ENCODE assay signal across 9 cellular contexts in the genomic region with DNA sequence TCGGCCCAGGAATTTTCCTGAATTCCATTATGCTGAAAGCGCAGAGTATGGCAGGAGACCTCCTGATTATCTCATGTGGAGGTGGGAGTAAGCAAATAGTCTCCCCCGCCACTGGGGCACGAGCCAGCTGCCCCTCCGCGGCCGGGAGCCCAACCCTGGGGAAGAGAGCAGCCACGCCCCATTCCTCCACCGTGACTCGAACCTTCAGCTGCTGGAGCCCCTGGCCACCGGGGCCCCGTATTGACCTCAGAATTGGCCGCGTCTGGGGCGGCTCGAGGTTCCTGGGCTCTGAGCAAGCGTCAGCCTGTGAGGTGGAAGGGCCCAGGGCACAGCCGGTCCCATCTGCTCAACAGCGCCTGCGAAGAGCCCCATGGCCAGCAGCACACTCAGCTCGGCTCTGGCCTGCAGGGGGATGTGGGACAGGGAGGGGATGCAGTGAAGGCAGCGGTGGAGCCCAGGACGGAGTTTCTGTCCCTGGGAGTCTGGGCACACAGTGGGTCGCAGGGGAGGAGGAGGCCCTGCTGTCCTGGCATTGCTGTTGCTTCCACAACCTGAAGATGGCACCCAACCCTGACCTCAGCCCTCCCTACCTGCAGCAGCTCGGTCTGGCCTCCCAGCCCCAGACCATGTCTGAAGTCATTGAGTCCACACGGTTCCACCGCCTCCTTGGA.
DNase-seq lines count a peak whose midpoint lies in the region; ATAC-seq and TF ChIP-seq lines count a peak whose summit lies in the region.
"Had no signal": no experiment of that assay in that cellular context is flagged by ENCODE, and none has a peak within 500 bp of the region (broad histone marks: within the 10 kb centered on the region; RNA-seq: fewer than 3 reads in every experiment).

No MANE protein-coding gene starts in this region.

- no peaks in the 10 kb centered on the region for H4K20me1 ChIP-seq in GM23338 (replicated peaks; ENCODE audit: insufficient read depth)

- intact Hi-C loops in Panc1 (cut with micrococcal nuclease; ENCODE audit: unreplicated experiment): loop anchor here (5.0 to 10.0 kb wide), 2 partner anchors 97 to 259 kb away; a partner anchor contains a TSS
- intact Hi-C loops in dorsolateral prefrontal cortex (cut with DNase I): loop anchor here in 1 of 2 donors (1.0 kb wide), 1 partner anchor 394 kb away; no protein-coding TSS in a partner anchor
- intact Hi-C loops in lower lobe of right lung (cut with DNase I): loop anchor here (5.0 kb wide), 1 partner anchor 392 kb away; no protein-coding TSS in a partner anchor

- BruUV-seq in Panc1 (replicated peaks; lab: Mats Ljungman, UMichigan): no TSS peak

- H3K9me2 ChIP-seq in GM23338 (ENCODE audit: insufficient read depth): no peaks in the 10 kb centered on the region

- H3K27me3 ChIP-seq in GM23338 (ENCODE audit: insufficient read depth): peaks cover 37% of the 10 kb centered on the region
- H3K27me3 ChIP-seq in Panc1 (ENCODE audit: control insufficient read depth, insufficient read depth, low read length): no peaks in the 10 kb centered on the region
- H3K27me3 ChIP-seq in dorsolateral prefrontal cortex: peaks cover 0 to 45% (median 18%) of the 10 kb centered on the region in 45 donors
- peaks cover 43% of the 10 kb centered on the region for H3K27me3 ChIP-seq in lower lobe of right lung (ENCODE audit: low read depth)

- H3K36me3 Mint-ChIP-seq in GM23338 (ENCODE audit: low read depth) (no peaks in the 10 kb centered on the region; the same call in 2 of the 3 replicates), type B pancreatic cell (peaks cover 4% of the 10 kb centered on the region)

- H3K27ac ChIP-seq in GM23338 (ENCODE audit: low read depth) (no peak overlapping the region), Panc1 (ENCODE audit: low read length) (peak overlapping the region; percentile 67), dorsolateral prefrontal cortex (peak overlapping the region in 1 of 59 donors; percentile 51), lower lobe of right lung (peak overlapping the region; percentile 31)
- H3K27ac ChIP-seq: suprapubic skin had no signal

- ATAC-seq in GM23338 (peak; percentile 74), Panc1 (peak; percentile 89), lower lobe of right lung (peak; percentile 56 to 61), GM21447 (IDR thresholded peaks at IDR 0.05; ENCODE audit: unreplicated experiment) (no peak)

- H3K27me3 Mint-ChIP-seq in GM23338 (ENCODE audit: insufficient read depth, low read depth, poor library complexity): peaks cover 42% of the 10 kb centered on the region
- peaks cover 42% of the 10 kb centered on the region for H3K27me3 Mint-ChIP-seq in type B pancreatic cell

- peak overlapping the region; percentile 64; the same call in 2 of the 3 replicates for H3K4me3 Mint-ChIP-seq in GM23338
- peak overlapping the region; percentile 79 for H3K4me3 Mint-ChIP-seq in type B pancreatic cell

- H3K4me1 Mint-ChIP-seq in GM23338: peaks cover 26% of the 10 kb centered on the region
- peaks cover 18% of the 10 kb centered on the region for H3K4me1 Mint-ChIP-seq in type B pancreatic cell (ENCODE audit: unreplicated experiment)

- peak; percentile 92 for DNase-seq in Daoy (ENCODE audit: low read depth)
- DNase-seq in GM23338 (ENCODE audit: low spot score): peak; percentile 81
- peak; percentile 56 for DNase-seq in Panc1 (ENCODE audit: low read depth, low spot score)
- DNase-seq in dorsolateral prefrontal cortex: peak in 1 of 10 donors; percentile 29
- peak; percentile 69 for DNase-seq in lower lobe of right lung
- no peak for DNase-seq in type B pancreatic cell (ENCODE audit: extremely low spot score, unreplicated experiment)
- DNase-seq in NCI-H345 treated with DMSO at 0.1 percent for 48 hours (lab: John Stamatoyannopoulos, UW; ENCODE audit: unreplicated experiment): no peak

- H3F3A ChIP-seq in GM23338 (replicated peaks; ENCODE audit: low read depth): no peaks in the 10 kb centered on the region

- H3K4me1 ChIP-seq in GM23338 (ENCODE audit: insufficient read depth) (peaks cover 8% of the 10 kb centered on the region), Panc1 (ENCODE audit: control insufficient read depth, insufficient read depth, low read length) (peaks cover 5% of the 10 kb centered on the region; the same call in 1 of the 2 replicates), lower lobe of right lung (peaks cover 37% of the 10 kb centered on the region)

- no peaks in the 10 kb centered on the region for H3K36me3 ChIP-seq in GM23338 (ENCODE audit: insufficient read depth)
- H3K36me3 ChIP-seq in Panc1 (ENCODE audit: control insufficient read depth, insufficient read depth, low read length): no peaks in the 10 kb centered on the region
- H3K36me3 ChIP-seq in lower lobe of right lung: no peaks in the 10 kb centered on the region
- H3K36me3 ChIP-seq: suprapubic skin had no signal

- H3K9me3 ChIP-seq in Panc1 (ENCODE audit: control insufficient read depth, insufficient read depth, low read depth, low read length) (no peaks in the 10 kb centered on the region), lower lobe of right lung (no peaks in the 10 kb centered on the region)
- H3K9me3 ChIP-seq: suprapubic skin had no signal

- CTCF ChIA-PET in Panc1 (lab: Charles Lee): interaction anchor here (0.6 to 4.2 kb wide), 9 partner anchors 95 to 424 kb away, joined by 3 to 52 read pairs (median 5); no protein-coding TSS in a partner anchor

- TF ChIP-seq CTCF in GM23338 (conservative IDR thresholded peaks at IDR 0.05; ENCODE audit: low read depth in 2 of 2) (peak; percentile 50 to 85), Panc1 (IDR thresholded peaks at IDR 0.05) (peak; percentile 91), dorsolateral prefrontal cortex (IDR thresholded peaks at IDR 0.05 in 54 of 56, conservative IDR thresholded peaks at IDR 0.05 in 2 of 56; ENCODE audit: low read depth in 1 of 56, partially characterized antibody in 56 of 56) (peak in 49 of 56 donors; percentile 9 to 55 (median 38)), lower lobe of right lung (IDR thresholded peaks at IDR 0.05) (peak; percentile 54), type B pancreatic cell (conservative IDR thresholded peaks at IDR 0.05) (peak; percentile 59)

- H3K4me2 ChIP-seq in GM23338: peak overlapping the region; percentile 92

- peak overlapping the region; percentile 98 for H2AFZ ChIP-seq in GM23338

- H3K27ac Mint-ChIP-seq in GM23338 (no peak overlapping the region), type B pancreatic cell (peak overlapping the region; percentile 81)

- H3K4me3 ChIP-seq in GM23338 (peak overlapping the region; percentile 59), Panc1 (ENCODE audit: low read depth in 2 of 2, low read length in 2 of 2) (peak overlapping the region; percentile 54 to 66), dorsolateral prefrontal cortex (peak overlapping the region in 35 of 59 donors; percentile 1 to 55 (median 37)), lower lobe of right lung (peak overlapping the region; percentile 33)

- in situ Hi-C loops in Panc1 (cut with HindIII; ENCODE audit: low pct_unique_long_range_greater_than_20kb, low sequenced_read_pairs): no loop called here

- no peaks in the 10 kb centered on the region for H3K79me2 ChIP-seq in GM23338 (replicated peaks; ENCODE audit: insufficient read depth)

- POLR2A ChIA-PET in Panc1 (lab: Charles Lee): no interaction called here

- H3K9me3 Mint-ChIP-seq in GM23338 (no peaks in the 10 kb centered on the region), type B pancreatic cell (no peaks in the 10 kb centered on the region)

TF ChIP-seq in GM23338, 12 proteins besides CTCF, POLR2A, EP300 and RAD21 (continues in another document):
- TF ChIP-seq STAT1 (IDR thresholded peaks at IDR 0.05; ENCODE audit: unreplicated experiment) (no peak), CREB1 (CRISPR knock-in tag; IDR thresholded peaks at IDR 0.05; ENCODE audit: low read depth) (no peak), POLR2AphosphoS5 (IDR thresholded peaks at IDR 0.05; ENCODE audit: low read depth) (no peak), ZNF331 (CRISPR knock-in tag; IDR thresholded peaks at IDR 0.05; ENCODE audit: low read depth) (no peak)
- TF ChIP-seq, protein P1, sequence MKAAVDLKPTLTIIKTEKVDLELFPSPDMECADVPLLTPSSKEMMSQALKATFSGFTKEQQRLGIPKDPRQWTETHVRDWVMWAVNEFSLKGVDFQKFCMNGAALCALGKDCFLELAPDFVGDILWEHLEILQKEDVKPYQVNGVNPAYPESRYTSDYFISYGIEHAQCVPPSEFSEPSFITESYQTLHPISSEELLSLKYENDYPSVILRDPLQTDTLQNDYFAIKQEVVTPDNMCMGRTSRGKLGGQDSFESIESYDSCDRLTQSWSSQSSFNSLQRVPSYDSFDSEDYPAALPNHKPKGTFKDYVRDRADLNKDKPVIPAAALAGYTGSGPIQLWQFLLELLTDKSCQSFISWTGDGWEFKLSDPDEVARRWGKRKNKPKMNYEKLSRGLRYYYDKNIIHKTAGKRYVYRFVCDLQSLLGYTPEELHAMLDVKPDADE (IDR thresholded peaks at IDR 0.05): no peak

Comparison
In these comparisons a context has a peak if more than half of its experiments do, and no peak if none do; other contexts are left out.
1. DNase-seq: peak in Daoy (single experiment), GM23338 (single experiment), Panc1 (single experiment) and lower lobe of right lung (single experiment); none in type B pancreatic cell (single experiment) and NCI-H345 treated with DMSO at 0.1 percent for 48 hours (single experiment).
2. CTCF ChIP-seq: peak in every context shown above with its lines; median percentile 91 in Panc1; 68 in GM23338; 59 in type B pancreatic cell; 54 in lower lobe of right lung; 38 in dorsolateral prefrontal cortex.
3. Peak in every context shown above with its lines, with median percentiles within 50 percentile points of each other: H3K4me3 ChIP-seq.